29 cellular contexts compared by ENCODE assay signal in the genomic region with DNA sequence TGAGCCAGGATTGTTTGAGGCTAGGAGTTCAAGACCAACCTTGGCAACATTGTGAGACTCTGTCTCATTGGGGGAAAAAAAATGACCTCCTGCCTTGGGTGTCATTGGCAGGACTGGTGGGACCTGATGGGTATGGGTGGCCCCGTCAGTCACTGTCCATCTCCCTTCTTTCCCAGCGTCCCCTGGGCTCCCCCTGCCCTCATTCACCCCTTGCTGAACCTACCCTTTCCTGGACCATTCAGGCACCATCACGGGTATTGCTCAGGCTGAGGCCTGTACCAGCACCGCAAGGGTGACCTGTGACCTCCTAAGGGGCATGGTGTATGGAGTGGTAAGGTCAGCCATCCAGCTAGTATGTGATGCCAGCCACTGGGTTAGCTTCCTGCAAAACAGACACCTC.
"Had no signal": no experiment of that assay in that cellular context is flagged by ENCODE, and none has a peak within 500 bp of the region (broad histone marks: within the 10 kb centered on the region; RNA-seq: fewer than 3 reads in every experiment).

No MANE protein-coding gene starts in this region.

- H3K27me3 Mint-ChIP-seq: activated naive CD8-positive, alpha-beta T cell; activated T-helper 17 cell treated with anti-CD3 and anti-CD28 coated beads, Interleukin-2, amount 50 U/mL, for 72 hours had no signal

- H3K36me3 Mint-ChIP-seq: activated naive CD8-positive, alpha-beta T cell; WTC11 had no signal

- ATAC-seq: activated T-helper 17 cell treated with anti-CD3 and anti-CD28 coated beads, Interleukin-2, amount 50 U/mL, for 72 hours; SK-N-SH treated with all-trans-retinoic acid at 6 μM for 48 hours; WTC11 had no signal

- DNase-seq: activated CD4-positive, alpha-beta T cell treated with anti-CD3 and anti-CD28 coated beads for 48 hours; activated CD4-positive, alpha-beta T cell treated with anti-CD3 and anti-CD28 coated beads, Interleukin-2, amount 50 U/mL, for 4 hours; activated CD4-positive, CD25-positive, alpha-beta regulatory T cell treated with anti-CD3 and anti-CD28 coated beads, Interleukin-2, amount 50 U/mL, for 72 hours; activated CD8-positive, alpha-beta memory T cell treated with anti-CD3 and anti-CD28 coated beads for 24 hours; activated gamma-delta T cell; activated naive CD4-positive, alpha-beta T cell treated with anti-CD3 and anti-CD28 coated beads for 36 hours; activated T-cell treated with anti-CD3 and anti-CD28 coated beads for 4 hours; activated T-cell treated with anti-CD3 and anti-CD28 coated beads, Interleukin-2, amount 50 U/mL, for 48 hours; brain microvascular endothelial cell; Karpas-422; MM.1S; NCI-H1105; NCI-H1436; NCI-H1694 treated with DMSO at 0.1 percent for 48 hours; NCI-H2029 treated with DMSO at 0.1 percent for 48 hours; NCI-H345; NCI-H510A; NCI-H526 treated with DMSO at 0.1 percent for 48 hours; NCI-H82; Peyer's patch; SHP77; T-helper 9 cell had no signal

- H3K9me3 Mint-ChIP-seq: activated naive CD4-positive, alpha-beta T cell treated with anti-CD3 and anti-CD28 coated beads for 36 hours; activated T-helper 17 cell treated with anti-CD3 and anti-CD28 coated beads, Interleukin-2, amount 50 U/mL, for 72 hours; T-helper 1 cell treated with Interleukin-12 subunit alpha and Interleukin-12 subunit beta and Interleukin-4 antibody, amounts not matched to agents 30 μg/mL and 1 μg/mL, for 36 hours; WTC11 had no signal

- H3K27me3 ChIP-seq: brain microvascular endothelial cell, cardiac muscle cell, Peyer's patch, SJSA1 had no signal

- H3K9me3 ChIP-seq: Peyer's patch, SJSA1 had no signal

- H3K4me3 ChIP-seq: cardiac muscle cell, Peyer's patch, SJSA1 had no signal

- H3K4me3 Mint-ChIP-seq: activated naive CD4-positive, alpha-beta T cell treated with anti-CD3 and anti-CD28 coated beads for 36 hours; activated naive CD8-positive, alpha-beta T cell; activated T-helper 17 cell treated with anti-CD3 and anti-CD28 coated beads, Interleukin-2, amount 50 U/mL, for 72 hours; T-helper 1 cell treated with Interleukin-12 subunit alpha and Interleukin-12 subunit beta and Interleukin-4 antibody, amounts not matched to agents 30 μg/mL and 1 μg/mL, for 36 hours; WTC11 had no signal

- H3K27ac Mint-ChIP-seq: activated naive CD4-positive, alpha-beta T cell treated with anti-CD3 and anti-CD28 coated beads for 36 hours; activated naive CD8-positive, alpha-beta T cell; activated T-helper 17 cell treated with anti-CD3 and anti-CD28 coated beads, Interleukin-2, amount 50 U/mL, for 72 hours; T-helper 1 cell treated with Interleukin-12 subunit alpha and Interleukin-12 subunit beta and Interleukin-4 antibody, amounts not matched to agents 30 μg/mL and 1 μg/mL, for 36 hours; WTC11 had no signal

- H3K36me3 ChIP-seq: brain microvascular endothelial cell, cardiac muscle cell had no signal

- H3K27ac ChIP-seq: brain microvascular endothelial cell, cardiac muscle cell, Peyer's patch, SJSA1 had no signal
